Comparison of ENCODE assay signal across 8 cellular contexts in genomic region chr6:41894366-41895299, GRCh38. TPM values are rescaled to one million over a fixed set of nuclear protein-coding genes. Genes with fewer than 3 reads are reported as not detected.
DNase-seq lines count a peak whose midpoint lies in the region; ATAC-seq and TF ChIP-seq lines count a peak whose summit lies in the region.

No MANE protein-coding gene starts in this region.

- H3K36me3 Mint-ChIP-seq in CD4-positive, alpha-beta T cell (ENCODE audit: low read depth) = no peaks in the 10 kb centered on the region
- H3K36me3 Mint-ChIP-seq in neural progenitor cell = no peaks in the 10 kb centered on the region

- peak overlapping the region; percentile 88 for H3K4me2 ChIP-seq in SK-N-SH
- H3K4me2 ChIP-seq in neural progenitor cell = peak overlapping the region; percentile 98

- CTCF ChIA-PET in CD4-positive, alpha-beta T cell (lab: Charles Lee) = interaction anchor here (0.9 to 2.7 kb wide), 4 partner anchors 26 to 150 kb away, joined by 3 to 24 read pairs (median 6); partner anchors contain the start of genes BYSL, MED20 and TOMM6
- CTCF ChIA-PET in SK-N-SH (lab: Yijun Ruan, JAX) = interaction anchor here (1.1 to 1.9 kb wide), 2 partner anchors 27 to 108 kb away, joined by 3 to 13 read pairs; partner anchors contain the start of genes BYSL and MED20

- no peak for DNase-seq in CD4-positive, alpha-beta T cell
- DNase-seq in SK-N-SH (no peak), neural progenitor cell (ENCODE audit: low spot score) (peak; percentile 46), SKM-1 (lab: John Stamatoyannopoulos, UW; ENCODE audit: unreplicated experiment) (no peak), DMS114 treated with DMSO at 0.1 percent for 48 hours (lab: John Stamatoyannopoulos, UW; ENCODE audit: unreplicated experiment) (no peak)

- H3K27me3 Mint-ChIP-seq in CD4-positive, alpha-beta T cell = no peaks in the 10 kb centered on the region
- no peaks in the 10 kb centered on the region for H3K27me3 Mint-ChIP-seq in neural progenitor cell (ENCODE audit: insufficient read depth, low read depth)

- TF ChIP-seq EP300 in SK-N-SH (IDR thresholded peaks at IDR 0.05; ENCODE audit: borderline replicate concordance in 1 of 2, low read depth in 1 of 2, low read length in 1 of 2) = no peak

- no peaks in the 10 kb centered on the region for H3K27me3 ChIP-seq in CD4-positive, alpha-beta T cell (ENCODE audit: control insufficient read depth, insufficient read depth, low read length)
- no peaks in the 10 kb centered on the region for H3K27me3 ChIP-seq in SK-N-SH (ENCODE audit: insufficient read depth)
- no peaks in the 10 kb centered on the region for H3K27me3 ChIP-seq in neural progenitor cell

- H3K4me1 Mint-ChIP-seq in CD4-positive, alpha-beta T cell (ENCODE audit: low read depth) = peaks cover 12% of the 10 kb centered on the region
- peaks cover 12% of the 10 kb centered on the region for H3K4me1 Mint-ChIP-seq in neural progenitor cell

- H3K9ac ChIP-seq in SK-N-SH = peak overlapping the region; percentile 77; the same call in 1 of the 2 replicates
- peak overlapping the region; percentile 64 for H3K9ac ChIP-seq in neural progenitor cell

- H3K9me2 ChIP-seq in SK-N-SH = no peaks in the 10 kb centered on the region

- TF ChIP-seq CTCF in CD4-positive, alpha-beta T cell (IDR thresholded peaks at IDR 0.05) = no peak
- TF ChIP-seq CTCF in SK-N-SH (IDR thresholded peaks at IDR 0.05) (no peak), neural progenitor cell (IDR thresholded peaks at IDR 0.05) (no peak)

- H3K4me3 ChIP-seq in SK-N-SH (ENCODE audit: low read depth in 2 of 2, low read length in 1 of 2) (peak overlapping the region; percentile 83 to 94), neural progenitor cell (peak overlapping the region; percentile 72)

- H3K4me3 Mint-ChIP-seq in CD4-positive, alpha-beta T cell = no peak overlapping the region
- no peak overlapping the region for H3K4me3 Mint-ChIP-seq in neural progenitor cell

- intact Hi-C loops in CD4-positive, alpha-beta T cell (cut with DNase I, micrococcal nuclease) = loop anchor here (1.0 to 10.0 kb wide), 7 partner anchors 27 to 1160 kb away; partner anchors contain the start of genes BYSL (in 2 of the 2), MED20 (in 2 of the 2), CUL7 (in 1 of the 2) and KLC4 (in 1 of the 2)

- peak overlapping the region; percentile 82 for H2AFZ ChIP-seq in SK-N-SH (ENCODE audit: low read depth)
- peak overlapping the region; percentile 61 for H2AFZ ChIP-seq in neural progenitor cell (replicated peaks)

- no peaks in the 10 kb centered on the region for H3K9me3 Mint-ChIP-seq in CD4-positive, alpha-beta T cell
- H3K9me3 Mint-ChIP-seq in neural progenitor cell = no peaks in the 10 kb centered on the region

- ATAC-seq in CD4-positive, alpha-beta T cell (ENCODE audit: poor library complexity) = peak; percentile 63
- ATAC-seq in GM19351 (IDR thresholded peaks at IDR 0.05; ENCODE audit: unreplicated experiment) (peak; percentile 26), HG03378 (IDR thresholded peaks at IDR 0.05; ENCODE audit: unreplicated experiment) (peak; percentile 22), esophagus mucosa (peak; percentile 52)

- H3K27ac ChIP-seq in CD4-positive, alpha-beta T cell (ENCODE audit: low read depth, low read length) = no peak overlapping the region
- H3K27ac ChIP-seq in SK-N-SH (ENCODE audit: low read depth in 2 of 2, low read length in 1 of 2) (no peak overlapping the region; a peak in 1 of 4 replicates), neural progenitor cell (peak overlapping the region; percentile 93)

- 4% methylated on average over 42 of the region's 56 CpGs for WGBS in SK-N-SH (ENCODE audit: low lambda C conversion rate)

- H3F3A ChIP-seq in SK-N-SH (replicated peaks; ENCODE audit: insufficient read depth) (peaks cover 8% of the 10 kb centered on the region), neural progenitor cell (ENCODE audit: low read depth) (peaks cover 39% of the 10 kb centered on the region)

- H3K9me3 ChIP-seq in CD4-positive, alpha-beta T cell (ENCODE audit: control insufficient read depth, low read length) = no peaks in the 10 kb centered on the region
- no peaks in the 10 kb centered on the region for H3K9me3 ChIP-seq in SK-N-SH
- no peaks in the 10 kb centered on the region for H3K9me3 ChIP-seq in neural progenitor cell (ENCODE audit: low read depth)

- no peak for TF ChIP-seq RAD21 in SK-N-SH (IDR thresholded peaks at IDR 0.05; ENCODE audit: low read length)

- no peaks in the 10 kb centered on the region for H4K20me1 ChIP-seq in SK-N-SH (ENCODE audit: insufficient read depth)
- H4K20me1 ChIP-seq in neural progenitor cell (ENCODE audit: low read depth) = peaks cover 33% of the 10 kb centered on the region

- H3K79me2 ChIP-seq in SK-N-SH (ENCODE audit: insufficient read depth) = peaks cover 3% of the 10 kb centered on the region; the same call in 1 of the 2 replicates
- peaks cover 55% of the 10 kb centered on the region for H3K79me2 ChIP-seq in neural progenitor cell (ENCODE audit: low read depth)

- H3K4me1 ChIP-seq in SK-N-SH (ENCODE audit: control insufficient read depth in 1 of 2, insufficient read depth in 2 of 2, low read depth in 1 of 2, low read length in 1 of 2) = peaks cover 5 to 12% of the 10 kb centered on the region in 2 experiments; a peak in 2 of 4 replicates
- peaks cover 38% of the 10 kb centered on the region for H3K4me1 ChIP-seq in neural progenitor cell

- H3K36me3 ChIP-seq in SK-N-SH (replicated peaks in 1 of 2; ENCODE audit: control insufficient read depth in 1 of 2, insufficient read depth in 2 of 2, low read length in 1 of 2) (peaks cover 0 to 2% of the 10 kb centered on the region in 2 experiments), neural progenitor cell (no peaks in the 10 kb centered on the region)

- no peak overlapping the region for H3K27ac Mint-ChIP-seq in CD4-positive, alpha-beta T cell
- no peak overlapping the region for H3K27ac Mint-ChIP-seq in neural progenitor cell

- POLR2A ChIA-PET in CD4-positive, alpha-beta T cell (lab: Charles Lee) = interaction anchor here (0.9 to 2.2 kb wide), 7 partner anchors 26 to 156 kb away, joined by 3 to 12 read pairs (median 5); partner anchors contain the start of genes BYSL, MED20, TAF8 and TOMM6
- POLR2A ChIA-PET in SK-N-SH (lab: Yijun Ruan, JAX) = interaction anchor here (0.7 kb wide), 1 partner anchor 26 kb away, joined by 3 read pairs; the partner anchor contains the start of genes BYSL and MED20

TF ChIP-seq in SK-N-SH, 30 proteins besides CTCF, POLR2A, EP300 and RAD21:
- TF ChIP-seq SIN3A (IDR thresholded peaks at IDR 0.05; ENCODE audit: borderline replicate concordance, low read depth, low read length) (no peak), JUND (IDR thresholded peaks at IDR 0.05) (no peak), RCOR1 (IDR thresholded peaks at IDR 0.05; ENCODE audit: low read length) (no peak), USF2 (IDR thresholded peaks at IDR 0.05; ENCODE audit: borderline replicate concordance, low read depth, low read length) (no peak), SMC3 (IDR thresholded peaks at IDR 0.05; ENCODE audit: low read depth, low read length) (no peak), FOXJ3 (CRISPR knock-in tag; IDR thresholded peaks at IDR 0.05) (no peak)
TF ChIP-seq in SK-N-SH: peak in this region for 0.

RNA-seq across cellular contexts. Expression of gene USP49, which starts 0.5 kb away (rescaled TPM):
- total RNA-seq in CD4-positive, alpha-beta T cell = 1 to 10 TPM; 1.3 TPM
- 2.4 and 3.7 TPM in 2 replicates for polyA plus RNA-seq in SK-N-SH (2012; rRNA removed)
- polyA plus RNA-seq in SK-N-SH (2012; cell fraction: cytosol; rRNA removed) = 1.2 and 1.4 TPM in 2 replicates
- polyA plus RNA-seq in SK-N-SH (2012; cell fraction: nucleus; rRNA removed) = 13.1 and 13.5 TPM in 2 replicates
- 1.5 TPM for total RNA-seq in esophagus mucosa
- 25.0 and 30.7 TPM in 2 replicates for total RNA-seq in neural progenitor cell (ENCODE audit: low replicate concordance)

RNA-seq across cellular contexts. Expression of gene MED20, which starts 26.3 kb away (rescaled TPM):
- total RNA-seq in CD4-positive, alpha-beta T cell = 1 to 10 TPM; 1.3 to 1.6 TPM
- polyA plus RNA-seq in SK-N-SH (2012; rRNA removed) = 25.1 and 29.6 TPM in 2 replicates
- 26.4 and 26.6 TPM in 2 replicates for polyA plus RNA-seq in SK-N-SH (2012; cell fraction: cytosol; rRNA removed)
- polyA plus RNA-seq in SK-N-SH (2012; cell fraction: nucleus; rRNA removed) = 21.5 and 25.2 TPM in 2 replicates
- total RNA-seq in esophagus mucosa (15.6 TPM), neural progenitor cell (ENCODE audit: low replicate concordance) (29.4 and 31.4 TPM in 2 replicates)

RNA-seq across cellular contexts. Expression of gene BYSL, which starts 26.7 kb away (rescaled TPM):
- 1 to 10 TPM; 1.2 to 1.6 TPM for total RNA-seq in CD4-positive, alpha-beta T cell
- 31.1 and 56.0 TPM in 2 replicates for polyA plus RNA-seq in SK-N-SH (2012; rRNA removed)
- 32.4 and 35.9 TPM in 2 replicates for polyA plus RNA-seq in SK-N-SH (2012; cell fraction: cytosol; rRNA removed)
- polyA plus RNA-seq in SK-N-SH (2012; cell fraction: nucleus; rRNA removed) = 54.5 and 56.0 TPM in 2 replicates
- 16.2 TPM for total RNA-seq in esophagus mucosa
- 11.5 and 31.7 TPM in 2 replicates for total RNA-seq in neural progenitor cell (ENCODE audit: low replicate concordance)

RNA-seq across cellular contexts. Expression of gene CCND3, which starts 47.0 kb away (rescaled TPM):
- total RNA-seq in CD4-positive, alpha-beta T cell = 100 to 1,000 TPM; 247 to 248 TPM
- 22.4 and 26.6 TPM in 2 replicates for polyA plus RNA-seq in SK-N-SH (2012; rRNA removed)
- 16.0 and 24.0 TPM in 2 replicates for polyA plus RNA-seq in SK-N-SH (2012; cell fraction: cytosol; rRNA removed)
- polyA plus RNA-seq in SK-N-SH (2012; cell fraction: nucleus; rRNA removed) = 28.0 and 33.4 TPM in 2 replicates
- 32.2 TPM for total RNA-seq in esophagus mucosa
- 7.6 and 16.2 TPM in 2 replicates for total RNA-seq in neural progenitor cell (ENCODE audit: low replicate concordance)

Comparison
In these comparisons a context has a peak if more than half of its experiments do, and no peak if none do; other contexts are left out.
1. RNA of gene USP49, which starts 0.5 kb away (total RNA-seq): 25.0 to 30.7 TPM in neural progenitor cell; 1.5 TPM in esophagus mucosa (single experiment) and 1.3 TPM in CD4-positive, alpha-beta T cell; every median in the first group is over 10 times any median in the second.
2. Peak in every context shown above with its lines, with median percentiles within 50 percentile points of each other: ATAC-seq.